ENCODE assay signal across 9 cellular contexts in the genomic region with DNA sequence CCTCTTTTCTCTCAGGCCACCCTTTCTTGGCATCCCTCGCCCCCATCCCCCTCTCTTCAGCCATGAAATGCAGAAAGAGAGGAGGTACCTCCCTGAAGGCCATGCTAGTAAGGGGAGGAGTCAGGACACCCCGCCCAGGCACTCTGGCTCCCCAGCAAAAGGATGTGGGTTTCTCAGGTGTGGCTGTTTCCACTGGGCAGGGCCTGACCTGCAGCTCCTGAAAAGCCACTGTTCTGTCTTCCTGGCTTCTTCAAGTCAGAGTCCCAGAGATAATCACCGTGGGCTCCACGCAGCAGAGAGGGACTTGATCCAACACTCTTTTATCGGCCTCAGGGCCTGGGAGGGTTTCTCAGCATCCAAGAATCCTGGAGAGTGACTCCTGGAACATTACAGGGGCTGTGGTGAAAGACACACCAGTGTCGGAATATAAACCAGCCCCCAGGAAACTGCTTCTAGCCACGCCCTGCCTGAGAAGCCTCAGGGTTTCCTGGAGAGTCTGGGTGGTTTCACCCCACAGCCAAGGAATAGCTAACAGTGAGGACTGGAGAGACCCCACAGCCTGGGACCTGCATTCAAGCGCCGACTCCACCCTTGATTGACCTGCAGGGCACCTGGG. TPM values are rescaled to one million over a fixed set of nuclear protein-coding genes. Genes with fewer than 3 reads are reported as not detected.
A peak's percentile ranks its signal among the peaks of the same experiment; 100 is the strongest.
DNase-seq lines count a peak whose midpoint lies in the region; ATAC-seq and TF ChIP-seq lines count a peak whose summit lies in the region.
"Had no signal": no experiment of that assay in that cellular context is flagged by ENCODE, and none has a peak within 500 bp of the region (broad histone marks: within the 10 kb centered on the region; RNA-seq: fewer than 3 reads in every experiment).

No MANE protein-coding gene starts in this region.

- H3K9me3 Mint-ChIP-seq in osteocyte (ENCODE audit: unreplicated experiment): no peaks in the 10 kb centered on the region

- no peaks in the 10 kb centered on the region for H3K4me1 ChIP-seq in BE2C

- H3K4me1 Mint-ChIP-seq in osteocyte (ENCODE audit: unreplicated experiment): peaks cover 10% of the 10 kb centered on the region

- ATAC-seq in HG03108 (IDR thresholded peaks at IDR 0.05; ENCODE audit: unreplicated experiment): no peak

- H3K36me3 ChIP-seq in BE2C: no peaks in the 10 kb centered on the region

- no peak overlapping the region for H3K4me3 ChIP-seq in BE2C (ENCODE audit: low read depth, low read length)
- H3K4me3 ChIP-seq: lung had no signal

- no peaks in the 10 kb centered on the region for H3K36me3 Mint-ChIP-seq in osteocyte (ENCODE audit: unreplicated experiment)

- TF ChIP-seq CTCF in BE2C (IDR thresholded peaks at IDR 0.05; ENCODE audit: low read depth, low read length) (no peak), osteocyte (IDR thresholded peaks at IDR 0.05) (no peak)

- H3K4me3 Mint-ChIP-seq in osteocyte (ENCODE audit: unreplicated experiment): no peak overlapping the region

- H3K27me3 ChIP-seq in BE2C: no peaks in the 10 kb centered on the region

- H3K27ac Mint-ChIP-seq in osteocyte (ENCODE audit: unreplicated experiment): no peak overlapping the region

- DNase-seq in A172 (ENCODE audit: low spot score) (peak; percentile 53), RPMI7951 (ENCODE audit: low read depth) (peak; percentile 73), activated T-helper 1 cell treated with Interleukin-2 at 50 U/mL for 16 hours (ENCODE audit: low read depth) (peak; percentile 62), islet precursor cell (peak; percentile 86), BE2C (no peak), NCI-H345 treated with DMSO at 0.1 percent for 48 hours (lab: John Stamatoyannopoulos, UW; ENCODE audit: unreplicated experiment) (no peak), osteocyte (ENCODE audit: extremely low spot score, unreplicated experiment) (no peak)

- peaks cover 29% of the 10 kb centered on the region for H3K27me3 Mint-ChIP-seq in osteocyte (ENCODE audit: unreplicated experiment)

- H3K9me3 ChIP-seq in BE2C: no peaks in the 10 kb centered on the region

RNA-seq across cellular contexts. Expression of gene TSPAN18, which starts 45.7 kb away (rescaled TPM):
- total RNA-seq in A172 (2014; rRNA removed; shearing (Covaris generic)): not detected in 2 replicates
- total RNA-seq in RPMI7951 (2014; rRNA removed; shearing (Covaris generic)): 0.96 and 2.1 TPM in 2 replicates
- 12.5 TPM for polyA plus RNA-seq in BE2C (2012; ENCODE audit: insufficient read depth, insufficient read length, low read depth)
- total RNA-seq in osteocyte: 13.4 and 14.2 TPM in 2 replicates

Comparison
In these comparisons a context has a peak if more than half of its experiments do, and no peak if none do; other contexts are left out.
1. DNase-seq: peak in A172 (single experiment), RPMI7951 (single experiment), activated T-helper 1 cell treated with Interleukin-2 at 50 U/mL for 16 hours (single experiment) and islet precursor cell (single experiment); none in BE2C (single experiment), NCI-H345 treated with DMSO at 0.1 percent for 48 hours (single experiment) and osteocyte (single experiment).